Comparison of ENCODE assay signal across 22 cellular contexts in the genomic region with DNA sequence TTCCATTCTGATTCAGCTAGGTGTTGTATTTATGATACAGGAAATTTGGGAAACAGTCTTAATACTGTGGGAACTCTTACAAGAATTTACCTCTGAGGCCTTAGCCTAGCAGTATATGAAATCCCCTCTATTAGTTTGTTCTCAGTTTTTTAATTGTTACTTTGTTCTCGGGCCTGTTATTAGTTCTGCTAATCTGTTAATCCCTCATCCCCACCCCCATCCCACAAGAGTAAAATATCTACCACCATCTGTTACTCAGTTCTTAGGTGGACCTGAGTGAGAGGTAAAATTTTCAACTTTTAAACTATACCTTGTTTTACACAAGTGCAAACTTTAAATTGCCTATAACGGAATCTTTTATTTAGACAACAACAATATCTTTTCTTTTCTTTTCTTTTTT.
"Had no signal": no experiment of that assay in that cellular context is flagged by ENCODE, and none has a peak within 500 bp of the region (broad histone marks: within the 10 kb centered on the region; RNA-seq: fewer than 3 reads in every experiment).

No MANE protein-coding gene starts in this region.

- ATAC-seq: effector memory CD8-positive, alpha-beta T cell; esophagus mucosa; gastrocnemius medialis; heart right ventricle; left colon; left lobe of liver; naive thymus-derived CD4-positive, alpha-beta T cell; natural killer cell had no signal

- DNase-seq: cortex of kidney; effector CD8-positive, alpha-beta T cell; effector memory CD8-positive, alpha-beta T cell; endodermal cell; erythroblast; esophagus squamous epithelium; foreskin fibroblast; foreskin melanocyte; gastrocnemius medialis; glutamatergic neuron; head of caudate nucleus; heart right ventricle; hippocampal formation; left colon; left ventricle myocardium inferior; mammary epithelial cell; mesendoderm; midbrain; naive thymus-derived CD4-positive, alpha-beta T cell; natural killer cell had no signal
